Comparison of ENCODE assay signal across 2 cellular contexts in genomic region chr10:28492556-28492955, GRCh38.
TF ChIP-seq lines count a peak whose summit lies in the region.

No MANE protein-coding gene starts in this region.

TF ChIP-seq in SK-N-SH, 30 proteins besides CTCF, POLR2A, EP300 and RAD21 (continued from another document):
- no peak for TF ChIP-seq YY1 (IDR thresholded peaks at IDR 0.05; ENCODE audit: low read depth)
- no peak for TF ChIP-seq MXI1 (IDR thresholded peaks at IDR 0.05; ENCODE audit: low read depth, low read length)
- TF ChIP-seq USF2 (IDR thresholded peaks at IDR 0.05; ENCODE audit: borderline replicate concordance, low read depth, low read length), result no peak
- TF ChIP-seq USF1 (IDR thresholded peaks at IDR 0.05; ENCODE audit: borderline replicate concordance, low read depth), result no peak
- no peak for TF ChIP-seq REST (IDR thresholded peaks at IDR 0.05; ENCODE audit: low read depth, low read length)
- TF ChIP-seq FOXJ3 (CRISPR knock-in tag; IDR thresholded peaks at IDR 0.05), result no peak
- TF ChIP-seq FOXM1 (IDR thresholded peaks at IDR 0.05; ENCODE audit: low read depth), result no peak
- TF ChIP-seq SMC3 (IDR thresholded peaks at IDR 0.05; ENCODE audit: low read depth, low read length), result no peak
- TF ChIP-seq PBX3 (IDR thresholded peaks at IDR 0.05), result no peak
- no peak for TF ChIP-seq EZH2phosphoT487 (IDR thresholded peaks at IDR 0.05; ENCODE audit: borderline replicate concordance, low read depth)
- no peak for TF ChIP-seq NFIC (IDR thresholded peaks at IDR 0.05; ENCODE audit: borderline replicate concordance)

TF ChIP-seq in SK-N-SH treated with all-trans-retinoic acid at 6 μM for 48 hours, 23 proteins besides CTCF, POLR2A, EP300 and RAD21 (continued from another document):
- TF ChIP-seq RARB (CRISPR knock-in tag; IDR thresholded peaks at IDR 0.05) (no peak), CSRNP3 (CRISPR knock-in tag; IDR thresholded peaks at IDR 0.05) (no peak), ESRRG (CRISPR knock-in tag; IDR thresholded peaks at IDR 0.05) (no peak), TSHZ2 (CRISPR knock-in tag; IDR thresholded peaks at IDR 0.05) (no peak), OSR1 (CRISPR knock-in tag; IDR thresholded peaks at IDR 0.05) (no peak), PATZ1 (CRISPR knock-in tag; IDR thresholded peaks at IDR 0.05; ENCODE audit: borderline replicate concordance) (no peak), CREB5 (CRISPR knock-in tag; IDR thresholded peaks at IDR 0.05; ENCODE audit: low read depth) (no peak), POU6F1 (CRISPR knock-in tag; IDR thresholded peaks at IDR 0.05; ENCODE audit: borderline replicate concordance, low read depth) (no peak), PPARA (CRISPR knock-in tag; IDR thresholded peaks at IDR 0.05; ENCODE audit: borderline replicate concordance) (no peak), ZFP3 (CRISPR knock-in tag; IDR thresholded peaks at IDR 0.05) (no peak), ZFP30 (CRISPR knock-in tag; IDR thresholded peaks at IDR 0.05) (no peak), SNAI2 (CRISPR knock-in tag; IDR thresholded peaks at IDR 0.05) (no peak), BACH2 (CRISPR knock-in tag; IDR thresholded peaks at IDR 0.05; ENCODE audit: borderline replicate concordance) (no peak)
TF ChIP-seq in SK-N-SH treated with all-trans-retinoic acid at 6 μM for 48 hours: peak in this region for 0.
